In genomic region chr11:134030853-134031252, GRCh38 we compare ENCODE assay signal across 1 cellular context.
TF ChIP-seq lines count a peak whose summit lies in the region.

No MANE protein-coding gene starts in this region.

TF ChIP-seq in K562, 482 proteins besides CTCF, POLR2A, EP300 and RAD21:
- no peak for TF ChIP-seq SRF (CRISPR knock-in tag; IDR thresholded peaks at IDR 0.05)
- TF ChIP-seq ZC3H11A (IDR thresholded peaks at IDR 0.05; ENCODE audit: low read depth, low read length), result no peak
- no peak for TF ChIP-seq DACH1 (IDR thresholded peaks at IDR 0.05; ENCODE audit: partially characterized antibody)
- no peak for TF ChIP-seq COPS2 (conservative IDR thresholded peaks at IDR 0.05)
- TF ChIP-seq TBP (optimal IDR thresholded peaks at IDR 0.05; ENCODE audit: low read depth, low read length), result no peak
TF ChIP-seq in K562: peak in this region for 0.
